In genomic region chr18:4573735-4574134, GRCh38 we compare ENCODE assay signal across 32 cellular contexts.
"Had no signal": no experiment of that assay in that cellular context is flagged by ENCODE, and none has a peak within 500 bp of the region (broad histone marks: within the 10 kb centered on the region; RNA-seq: fewer than 3 reads in every experiment).

No MANE protein-coding gene starts in this region.

- H3K4me3 ChIP-seq: ascending aorta, cardiac muscle cell had no signal

- DNase-seq: activated CD4-positive, alpha-beta memory T cell treated with anti-CD3 and anti-CD28 coated beads, Interleukin-2, amount 10 ng/mL, durations not matched to agents 7 days and 5 days; activated CD4-positive, alpha-beta T cell treated with anti-CD3 and anti-CD28 coated beads for 1 hour; activated CD4-positive, alpha-beta T cell treated with anti-CD3 and anti-CD28 coated beads for 36 hours; activated CD4-positive, alpha-beta T cell treated with anti-CD3 and anti-CD28 coated beads for 48 hours; activated CD4-positive, alpha-beta T cell treated with anti-CD3 and anti-CD28 coated beads, Interleukin-2, amount 10 ng/mL, durations not matched to agents 7 days and 5 days; activated CD4-positive, alpha-beta T cell treated with anti-CD3 and anti-CD28 coated beads, Interleukin-2, amount 50 U/mL, for 48 hours; activated CD4-positive, CD25-positive, alpha-beta regulatory T cell; activated CD8-positive, alpha-beta memory T cell treated with anti-CD3 and anti-CD28 coated beads for 24 hours; activated CD8-positive, alpha-beta memory T cell treated with anti-CD3 and anti-CD28 coated beads, Interleukin-2, amount 10 ng/mL, durations not matched to agents 7 days and 5 days; activated CD8-positive, alpha-beta memory T cell treated with anti-CD3 and anti-CD28 coated beads, Interleukin-2, amount 50 U/mL, for 48 hours; activated CD8-positive, alpha-beta T cell treated with anti-CD3 and anti-CD28 coated beads, Interleukin-2, amount 10 ng/mL, durations not matched to agents 7 days and 5 days; activated effector memory CD4-positive, alpha-beta T cell treated with Interleukin-2 at 50 U/mL for 16 hours; activated gamma-delta T cell; activated naive CD4-positive, alpha-beta T cell treated with anti-CD3 and anti-CD28 coated beads, Interleukin-2, amount 10 ng/mL, durations not matched to agents 7 days and 5 days; activated naive CD4-positive, alpha-beta T cell treated with Interleukin-2 at 50 U/mL for 16 hours; activated naive CD8-positive, alpha-beta T cell treated with anti-CD3 and anti-CD28 coated beads, Interleukin-2, amount 10 ng/mL, durations not matched to agents 7 days and 5 days; activated naive CD8-positive, alpha-beta T cell treated with anti-CD3 and anti-CD28 coated beads, Interleukin-2, amount 50 U/mL, for 24 hours; activated T-cell treated with anti-CD3 and anti-CD28 coated beads, Interleukin-2, amount 50 U/mL, for 24 hours; activated T-cell treated with anti-CD3 and anti-CD28 coated beads, Interleukin-2, amount 50 U/mL, for 48 hours; amygdala; anterior cingulate cortex; caudate nucleus; cerebellar nuclear complex; T-helper 1 cell; T-helper 2 cell; T-helper 9 cell had no signal

- H3K36me3 ChIP-seq: ascending aorta, cardiac muscle cell had no signal

- H3K27me3 ChIP-seq: ascending aorta, cardiac muscle cell had no signal

- ATAC-seq: activated CD4-positive, alpha-beta T cell treated with anti-CD3 and anti-CD28 coated beads for 36 hours; activated CD4-positive, CD25-positive, alpha-beta regulatory T cell treated with anti-CD3 and anti-CD28 coated beads, Interleukin-2, amount 50 U/mL, for 24 hours; activated CD8-positive, alpha-beta memory T cell treated with anti-CD3 and anti-CD28 coated beads, Interleukin-2, amount 10 ng/mL, durations not matched to agents 7 days and 5 days; activated CD8-positive, alpha-beta T cell treated with anti-CD3 and anti-CD28 coated beads, Interleukin-2, amount 10 ng/mL, durations not matched to agents 7 days and 5 days; activated naive CD8-positive, alpha-beta T cell treated with anti-CD3 and anti-CD28 coated beads, Interleukin-2, amount 50 U/mL, for 24 hours had no signal

- FAIRE-seq: bronchial epithelial cell, TTC549 had no signal

- H3K4me1 ChIP-seq: ascending aorta had no signal

- H3K27ac ChIP-seq: ascending aorta, cardiac muscle cell, VCaP had no signal
